8 cellular contexts compared by ENCODE assay signal in the genomic region with DNA sequence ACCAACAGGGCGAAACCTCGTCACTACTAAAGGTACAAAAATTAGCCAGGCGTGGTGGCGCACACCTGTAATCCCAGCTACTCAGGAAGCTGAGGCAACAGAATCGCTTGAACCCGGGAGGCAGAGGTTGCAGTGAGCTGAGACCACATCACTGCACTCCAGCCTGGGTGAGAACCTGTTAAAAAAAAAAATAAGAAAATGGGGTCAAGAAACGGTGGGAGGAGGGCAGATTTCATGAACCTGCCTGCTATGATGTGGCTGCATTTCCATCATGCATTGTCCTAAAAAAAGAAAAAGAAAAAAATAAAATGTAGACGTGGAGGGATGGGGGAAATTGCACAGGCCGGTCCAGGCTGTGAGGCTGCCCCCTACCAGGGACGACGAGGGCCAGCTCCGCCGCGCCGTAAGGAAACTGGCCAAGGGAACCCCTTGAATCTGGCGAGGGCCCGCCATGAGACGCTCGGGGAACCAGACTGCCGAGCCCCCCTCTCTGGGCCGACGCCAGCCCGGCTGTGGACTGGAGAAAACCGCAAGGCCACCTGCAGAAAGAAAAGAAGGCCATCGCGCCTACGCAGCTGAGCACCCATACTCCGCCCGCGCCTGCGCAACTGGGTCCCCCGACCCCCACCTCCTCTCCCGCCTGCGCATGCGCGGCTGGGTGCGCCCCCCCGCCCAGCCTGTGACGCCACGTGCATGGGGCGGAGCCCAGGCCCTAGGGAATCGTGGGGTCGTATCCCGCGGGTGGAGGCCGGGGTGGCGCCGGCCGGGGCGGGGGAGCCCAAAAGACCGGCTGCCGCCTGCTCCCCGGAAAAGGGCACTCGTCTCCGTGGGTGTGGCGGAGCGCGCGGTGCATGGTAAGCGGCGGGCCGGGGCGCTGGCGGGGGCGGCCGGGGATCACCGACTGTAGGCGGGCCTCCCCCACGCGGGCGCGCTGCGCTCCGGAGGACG. TPM values are rescaled to one million over a fixed set of nuclear protein-coding genes. Genes with fewer than 3 reads are reported as not detected.
DNase-seq lines count a peak whose midpoint lies in the region; ATAC-seq and TF ChIP-seq lines count a peak whose summit lies in the region.

A gene (plus strand): TSS at position 699 of the 948 bp plus-strand sequence. CDS start 10,825 bp downstream, outside the sequence.

- in situ Hi-C loops in transverse colon (cut with MboI; ENCODE audit: low pct_ligation_motif_present in 1 of 4, low pct_unique_long_range_greater_than_20kb in 1 of 4, low sequenced_read_pairs in 3 of 4) = loop anchor here in 2 of 4 donors (10.0 to 25.0 kb wide), 4 partner anchors 92 to 210 kb away; a partner anchor contains a TSS

- H3K27ac ChIP-seq in cardiac muscle cell (peak within 1 kb of the TSS; percentile 52), transverse colon (peak within 1 kb of the TSS; percentile 84 to 94 (median 91))

- peak within 1 kb of the TSS; percentile 43 for H3K27ac Mint-ChIP-seq in activated naive CD8-positive, alpha-beta T cell treated with anti-CD3 and anti-CD28 coated beads, Interleukin-2, amount 50 U/mL, for 24 hours

- peaks cover 2% of the 10 kb centered on the region for H3K36me3 Mint-ChIP-seq in activated naive CD8-positive, alpha-beta T cell treated with anti-CD3 and anti-CD28 coated beads, Interleukin-2, amount 50 U/mL, for 24 hours (ENCODE audit: low read depth)

- H3K27me3 ChIP-seq in cardiac muscle cell = no peaks in the 10 kb centered on the region
- H3K27me3 ChIP-seq in transverse colon = no peaks in the 10 kb centered on the region

- ATAC-seq in HG02678 (IDR thresholded peaks at IDR 0.05; ENCODE audit: unreplicated experiment) = peak; percentile 82
- ATAC-seq in activated naive CD8-positive, alpha-beta T cell treated with anti-CD3 and anti-CD28 coated beads, Interleukin-2, amount 50 U/mL, for 24 hours = peak; percentile 77

- H3K9me3 Mint-ChIP-seq in activated naive CD8-positive, alpha-beta T cell treated with anti-CD3 and anti-CD28 coated beads, Interleukin-2, amount 50 U/mL, for 24 hours = no peaks in the 10 kb centered on the region

- H3K4me1 ChIP-seq in cardiac muscle cell (ENCODE audit: low read depth) = peaks cover 23% of the 10 kb centered on the region
- peaks cover 22 to 44% (median 34%) of the 10 kb centered on the region in 4 donors for H3K4me1 ChIP-seq in transverse colon

- DNase-seq in NCI-H1105 (lab: John Stamatoyannopoulos, UW) (peak; percentile 92), SW 1271 (lab: John Stamatoyannopoulos, UW) (peak; percentile 65 to 85), cardiac muscle cell (ENCODE audit: low read depth in 1 of 2, low spot score in 1 of 2) (peak; percentile 91 to 93), pons (ENCODE audit: low spot score) (peak; percentile 92), transverse colon (peak; percentile 96)
- DNase-seq in activated naive CD8-positive, alpha-beta T cell treated with anti-CD3 and anti-CD28 coated beads, Interleukin-2, amount 50 U/mL, for 24 hours = peak; percentile 95

- TF ChIP-seq EP300 in transverse colon (IDR thresholded peaks at IDR 0.05; ENCODE audit: low read depth) = no peak

- no peak for TF ChIP-seq CTCF in GM12875 (IDR thresholded peaks at IDR 0.05; ENCODE audit: borderline replicate concordance, insufficient read depth, low read depth, low read length)
- peak; percentile 36 for TF ChIP-seq CTCF in cardiac muscle cell (IDR thresholded peaks at IDR 0.05; ENCODE audit: low read depth, low read length)
- TF ChIP-seq CTCF in transverse colon (IDR thresholded peaks at IDR 0.05) = peak in 4 of 5 experiments; percentile 4 to 28 (median 10)

- peaks cover 39% of the 10 kb centered on the region for H3K4me1 Mint-ChIP-seq in activated naive CD8-positive, alpha-beta T cell treated with anti-CD3 and anti-CD28 coated beads, Interleukin-2, amount 50 U/mL, for 24 hours

- no peaks in the 10 kb centered on the region for H3K9me3 ChIP-seq in cardiac muscle cell (ENCODE audit: low read depth)
- no peaks in the 10 kb centered on the region for H3K9me3 ChIP-seq in transverse colon

- H3K4me3 Mint-ChIP-seq in activated naive CD8-positive, alpha-beta T cell treated with anti-CD3 and anti-CD28 coated beads, Interleukin-2, amount 50 U/mL, for 24 hours = peak within 1 kb of the TSS; percentile 88

- H3K4me3 ChIP-seq in GM12875 (ENCODE audit: low read depth, low read length) = peak within 1 kb of the TSS; percentile 69
- peak within 1 kb of the TSS; percentile 64 for H3K4me3 ChIP-seq in cardiac muscle cell
- peak within 1 kb of the TSS; percentile 64 to 98 (median 80) for H3K4me3 ChIP-seq in transverse colon

- H3K36me3 ChIP-seq in cardiac muscle cell (no peaks in the 10 kb centered on the region), transverse colon (no peaks in the 10 kb centered on the region)

- no peaks in the 10 kb centered on the region for H3K27me3 Mint-ChIP-seq in activated naive CD8-positive, alpha-beta T cell treated with anti-CD3 and anti-CD28 coated beads, Interleukin-2, amount 50 U/mL, for 24 hours

- intact Hi-C loops in transverse colon (cut with DNase I; ENCODE audit: low total_unique reads) = no loop called here

- peak; percentile 76 for TF ChIP-seq POLR2A in transverse colon (IDR thresholded peaks at IDR 0.05)

- 11 to 49% methylated on average over 9 to 39 of the region's 75 CpGs for WGBS in transverse colon (ENCODE audit: low coverage in 1 of 2), 2 donors

RNA-seq across cellular contexts. Expression of the gene that starts here (rescaled TPM):
- total RNA-seq in cardiac muscle cell (107 and 110 TPM in 2 replicates), transverse colon (100 to 1,000 TPM; 163 to 261 (median 224) TPM)
- 95.7 and 107 TPM in 2 replicates for polyA plus RNA-seq in cardiac muscle cell

Comparison
In these comparisons a context has a peak if more than half of its experiments do, and no peak if none do; other contexts are left out.
1. Peak in every context shown above with its lines: DNase-seq, ATAC-seq, H3K4me3 ChIP-seq and H3K27ac ChIP-seq.